ENCODE assay signal across 9 cellular contexts in genomic region chr7:106840342-106840741, GRCh38.
DNase-seq lines count a peak whose midpoint lies in the region; ATAC-seq, FAIRE-seq and TF ChIP-seq lines count a peak whose summit lies in the region.
"Had no signal": no experiment of that assay in that cellular context is flagged by ENCODE, and none has a peak within 500 bp of the region (broad histone marks: within the 10 kb centered on the region; RNA-seq: fewer than 3 reads in every experiment).

No MANE protein-coding gene starts in this region.

- FAIRE-seq in H54 (lab: Jason Lieb, UNC) (no peak), urothelium cell line (lab: Jason Lieb, UNC) (no peak)

- TF ChIP-seq POLR2A in H54 (IDR thresholded peaks at IDR 0.05; ENCODE audit: low read depth, low read length): no peak

- DNase-seq in H54 (ENCODE audit: insufficient read length, low spot score) (peak; percentile 26), fibroblast of the conjunctiva (ENCODE audit: low read depth) (peak; percentile 41), urothelium cell line (ENCODE audit: low spot score) (peak; percentile 61)
- no peak for DNase-seq in stimulated activated CD4-positive, alpha-beta T cell treated with anti-CD3 and anti-CD28 coated beads, Interleukin-4, amount 100 ng/mL, for 1 hour
- DNase-seq: activated CD4-positive, alpha-beta T cell treated with anti-CD3 and anti-CD28 coated beads, Interleukin-2, amount 50 U/mL, for 1 hour; NCI-H524 treated with DMSO at 0.1 percent for 48 hours had no signal

- ATAC-seq in SK-N-SH treated with all-trans-retinoic acid at 6 μM for 48 hours (peak; percentile 95), GM21528 (IDR thresholded peaks at IDR 0.05; ENCODE audit: low FRiP score, unreplicated experiment) (no peak), GM18868 (IDR thresholded peaks at IDR 0.05; ENCODE audit: unreplicated experiment) (no peak)

TF ChIP-seq in SK-N-SH treated with all-trans-retinoic acid at 6 μM for 48 hours, 23 proteins besides CTCF, POLR2A, EP300 and RAD21:
- TF ChIP-seq ZFP3 (CRISPR knock-in tag; IDR thresholded peaks at IDR 0.05) (peak; percentile 82; the same call in 1 of the 2 replicates), PATZ1 (CRISPR knock-in tag; IDR thresholded peaks at IDR 0.05; ENCODE audit: borderline replicate concordance) (no peak), ZNF565 (CRISPR knock-in tag; conservative IDR thresholded peaks at IDR 0.05; ENCODE audit: low read depth) (no peak), ZFP30 (CRISPR knock-in tag; IDR thresholded peaks at IDR 0.05) (0 out of 2 replicates have a peak, but pooled peaks have one; percentile 35), ZC3H10 (CRISPR knock-in tag; IDR thresholded peaks at IDR 0.05) (no peak), ISL1 (CRISPR knock-in tag; IDR thresholded peaks at IDR 0.05) (peak; percentile 79)
